2 cellular contexts compared by ENCODE assay signal in the genomic region with DNA sequence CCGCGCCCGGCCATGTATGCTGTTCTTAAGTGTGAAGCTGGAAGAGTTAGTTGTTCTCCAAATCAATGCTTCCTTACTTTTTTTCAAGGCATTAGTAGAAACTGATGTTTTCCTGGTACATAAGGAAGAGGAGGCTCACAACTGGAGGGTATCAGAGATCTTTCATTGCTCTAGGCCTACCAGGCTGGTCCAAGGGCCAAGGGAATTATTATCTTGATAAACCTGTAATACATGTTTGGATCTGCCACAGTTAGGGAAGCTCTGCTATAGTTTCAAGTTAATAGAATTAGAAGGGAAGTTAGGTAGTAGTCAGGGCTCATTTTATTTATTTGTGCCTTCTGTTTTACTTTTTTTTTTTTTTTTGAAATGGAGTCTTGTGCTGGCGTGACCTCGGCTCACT. TPM values are rescaled to one million over a fixed set of nuclear protein-coding genes. Genes with fewer than 3 reads are reported as not detected.
"Had no signal": no experiment of that assay in that cellular context is flagged by ENCODE, and none has a peak within 500 bp of the region (broad histone marks: within the 10 kb centered on the region; RNA-seq: fewer than 3 reads in every experiment).

No MANE protein-coding gene starts in this region.

RNA-seq across cellular contexts. Expression of a gene that starts 19.8 kb away (rescaled TPM):
- total RNA-seq: G401 had no signal

RNA-seq across cellular contexts. Expression of a gene that starts 39.5 kb away (rescaled TPM):
- total RNA-seq: G401, GM12878 had no signal
